Comparison of ENCODE assay signal across 20 cellular contexts in the genomic region with DNA sequence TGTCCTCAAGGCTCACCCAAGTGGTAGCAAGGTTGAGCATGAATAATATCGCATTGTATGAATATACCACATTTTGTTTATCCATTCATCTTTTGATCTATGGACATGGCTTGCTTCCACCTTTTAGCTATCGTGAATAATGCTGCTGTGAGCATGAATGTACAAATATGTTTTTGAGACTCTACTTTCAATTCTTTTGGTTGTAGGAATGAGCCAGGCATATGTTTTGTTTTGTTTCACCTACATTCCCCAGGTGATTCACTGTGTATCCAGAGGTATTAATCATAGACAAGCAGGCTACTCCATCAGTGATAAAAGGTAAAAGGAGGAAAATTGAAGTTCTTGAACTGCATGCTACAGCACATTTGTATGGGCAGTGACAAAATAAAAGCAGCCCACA.
"Had no signal": no experiment of that assay in that cellular context is flagged by ENCODE, and none has a peak within 500 bp of the region (broad histone marks: within the 10 kb centered on the region; RNA-seq: fewer than 3 reads in every experiment).

No MANE protein-coding gene starts in this region.

- H3K9ac ChIP-seq: neural progenitor cell had no signal

- H3K4me1 Mint-ChIP-seq: neural progenitor cell, WTC11 had no signal

- ATAC-seq: activated CD4-positive, alpha-beta T cell treated with anti-CD3 and anti-CD28 coated beads for 36 hours; activated T-helper 17 cell treated with anti-CD3 and anti-CD28 coated beads, Interleukin-2, amount 50 U/mL, for 72 hours; naive thymus-derived CD8-positive, alpha-beta T cell; stimulated activated naive CD8-positive, alpha-beta T cell treated with anti-CD3 and anti-CD28 coated beads, Interleukin-15, amount 100 ng/mL, for 72 hours had no signal

- H3K36me3 ChIP-seq: neural progenitor cell, prostate gland, right atrium auricular region, uterus had no signal

- H3K9me3 Mint-ChIP-seq: mesothelial cell of epicardium; naive thymus-derived CD8-positive, alpha-beta T cell; neural progenitor cell had no signal

- H3K4me2 ChIP-seq: neural progenitor cell had no signal

- H3K4me3 Mint-ChIP-seq: activated CD4-positive, alpha-beta T cell treated with anti-CD3 and anti-CD28 coated beads for 36 hours; activated naive CD8-positive, alpha-beta T cell treated with anti-CD3 and anti-CD28 coated beads, Interleukin-2, amount 10 ng/mL, durations not matched to agents 7 days and 5 days; activated T-cell treated with anti-CD3 and anti-CD28 coated beads, Interleukin-2, amount 50 U/mL, for 24 hours; activated T-helper 17 cell treated with anti-CD3 and anti-CD28 coated beads, Interleukin-2, amount 50 U/mL, for 72 hours; mesothelial cell of epicardium; neural progenitor cell; stimulated activated naive CD8-positive, alpha-beta T cell treated with anti-CD3 and anti-CD28 coated beads, Interleukin-15, amount 100 ng/mL, for 72 hours; WTC11 had no signal

- H3K27ac Mint-ChIP-seq: activated CD4-positive, alpha-beta T cell treated with anti-CD3 and anti-CD28 coated beads for 36 hours; activated naive CD8-positive, alpha-beta T cell treated with anti-CD3 and anti-CD28 coated beads, Interleukin-2, amount 10 ng/mL, durations not matched to agents 7 days and 5 days; activated T-cell treated with anti-CD3 and anti-CD28 coated beads, Interleukin-2, amount 50 U/mL, for 24 hours; activated T-helper 17 cell treated with anti-CD3 and anti-CD28 coated beads, Interleukin-2, amount 50 U/mL, for 72 hours; mesothelial cell of epicardium; neural progenitor cell; stimulated activated naive CD8-positive, alpha-beta T cell treated with anti-CD3 and anti-CD28 coated beads, Interleukin-15, amount 100 ng/mL, for 72 hours; WTC11 had no signal

- H3K4me3 ChIP-seq: left ventricle myocardium inferior, neural progenitor cell, prostate gland, right atrium auricular region, tibial nerve, uterus had no signal

- DNase-seq: activated CD4-positive, alpha-beta T cell treated with anti-CD3 and anti-CD28 coated beads for 36 hours; activated CD4-positive, alpha-beta T cell treated with anti-CD3 and anti-CD28 coated beads, Interleukin-2, amount 50 U/mL, for 4 hours; activated CD8-positive, alpha-beta memory T cell treated with anti-CD3 and anti-CD28 coated beads, Interleukin-2, amount 50 U/mL, for 4 hours; activated naive CD4-positive, alpha-beta T cell; activated naive CD8-positive, alpha-beta T cell treated with anti-CD3 and anti-CD28 coated beads, Interleukin-2, amount 10 ng/mL, durations not matched to agents 7 days and 5 days; activated T-cell treated with anti-CD3 and anti-CD28 coated beads, Interleukin-2, amount 50 U/mL, for 24 hours; amniotic stem cell; left ventricle myocardium inferior; naive thymus-derived CD8-positive, alpha-beta T cell; stimulated activated CD4-positive, alpha-beta T cell treated with anti-CD3 and anti-CD28 coated beads, Interleukin-12 subunit alpha, Interleukin-12 subunit beta, amount 100 ng/mL, for 4 hours; stimulated activated naive CD8-positive, alpha-beta T cell treated with anti-CD3 and anti-CD28 coated beads, Interleukin-15, amount 100 ng/mL, for 72 hours; T-helper 9 cell; uterus had no signal

- H3K9me3 ChIP-seq: left ventricle myocardium inferior, prostate gland, right atrium auricular region, tibial nerve, uterus had no signal

- H3K4me1 ChIP-seq: prostate gland, right atrium auricular region, uterus had no signal

- H3K27me3 ChIP-seq: neural progenitor cell, right atrium auricular region, tibial nerve, uterus had no signal

- H3K27ac ChIP-seq: left ventricle myocardium inferior, neural progenitor cell, prostate gland, right atrium auricular region, tibial nerve, uterus had no signal

- H3K36me3 Mint-ChIP-seq: mesothelial cell of epicardium, neural progenitor cell, WTC11 had no signal

- H3K27me3 Mint-ChIP-seq: activated CD4-positive, alpha-beta T cell treated with anti-CD3 and anti-CD28 coated beads for 36 hours; activated naive CD8-positive, alpha-beta T cell treated with anti-CD3 and anti-CD28 coated beads, Interleukin-2, amount 10 ng/mL, durations not matched to agents 7 days and 5 days; activated T-cell treated with anti-CD3 and anti-CD28 coated beads, Interleukin-2, amount 50 U/mL, for 24 hours; activated T-helper 17 cell treated with anti-CD3 and anti-CD28 coated beads, Interleukin-2, amount 50 U/mL, for 72 hours; naive thymus-derived CD8-positive, alpha-beta T cell; stimulated activated naive CD8-positive, alpha-beta T cell treated with anti-CD3 and anti-CD28 coated beads, Interleukin-15, amount 100 ng/mL, for 72 hours had no signal

- H2AFZ ChIP-seq: neural progenitor cell had no signal
